1 cellular context compared by ENCODE assay signal in the genomic region with DNA sequence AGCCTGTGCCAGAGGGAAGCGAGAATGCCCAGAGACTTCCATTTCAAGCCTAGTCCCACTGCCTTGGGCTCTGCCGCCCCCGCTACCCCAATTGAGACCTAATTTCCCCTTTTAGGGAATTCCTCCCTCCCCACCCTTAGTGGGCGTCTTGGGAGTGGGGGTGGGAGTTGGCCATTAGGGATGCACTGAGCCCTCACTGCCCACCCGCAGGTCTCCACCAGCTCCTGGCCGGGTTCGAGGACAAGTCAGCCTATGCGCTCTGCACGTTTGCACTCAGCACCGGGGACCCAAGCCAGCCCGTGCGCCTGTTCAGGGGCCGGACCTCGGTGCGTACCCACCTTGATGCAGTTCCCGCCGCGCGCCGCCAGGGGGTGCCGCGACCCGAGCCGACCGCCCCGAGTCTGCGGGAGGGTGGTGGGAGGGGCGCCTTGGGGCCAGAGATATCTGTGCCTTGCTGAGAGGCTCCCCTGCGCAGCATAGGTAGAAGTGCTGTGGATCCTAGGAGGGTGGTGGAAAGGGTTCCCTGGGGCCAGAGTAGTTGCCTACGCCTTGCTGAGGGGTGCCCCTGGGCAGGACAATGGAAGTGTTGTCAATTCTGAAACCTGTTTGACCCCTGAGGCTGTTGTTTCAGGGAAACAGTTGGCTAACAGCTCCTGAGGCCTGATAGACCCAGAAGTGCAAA.
TF ChIP-seq lines count a peak whose summit lies in the region.

No MANE protein-coding gene starts in this region.

TF ChIP-seq in HepG2, 621 proteins besides CTCF, POLR2A, EP300 and RAD21 (continued from another document and continues in another):
- TF ChIP-seq, protein P1, sequence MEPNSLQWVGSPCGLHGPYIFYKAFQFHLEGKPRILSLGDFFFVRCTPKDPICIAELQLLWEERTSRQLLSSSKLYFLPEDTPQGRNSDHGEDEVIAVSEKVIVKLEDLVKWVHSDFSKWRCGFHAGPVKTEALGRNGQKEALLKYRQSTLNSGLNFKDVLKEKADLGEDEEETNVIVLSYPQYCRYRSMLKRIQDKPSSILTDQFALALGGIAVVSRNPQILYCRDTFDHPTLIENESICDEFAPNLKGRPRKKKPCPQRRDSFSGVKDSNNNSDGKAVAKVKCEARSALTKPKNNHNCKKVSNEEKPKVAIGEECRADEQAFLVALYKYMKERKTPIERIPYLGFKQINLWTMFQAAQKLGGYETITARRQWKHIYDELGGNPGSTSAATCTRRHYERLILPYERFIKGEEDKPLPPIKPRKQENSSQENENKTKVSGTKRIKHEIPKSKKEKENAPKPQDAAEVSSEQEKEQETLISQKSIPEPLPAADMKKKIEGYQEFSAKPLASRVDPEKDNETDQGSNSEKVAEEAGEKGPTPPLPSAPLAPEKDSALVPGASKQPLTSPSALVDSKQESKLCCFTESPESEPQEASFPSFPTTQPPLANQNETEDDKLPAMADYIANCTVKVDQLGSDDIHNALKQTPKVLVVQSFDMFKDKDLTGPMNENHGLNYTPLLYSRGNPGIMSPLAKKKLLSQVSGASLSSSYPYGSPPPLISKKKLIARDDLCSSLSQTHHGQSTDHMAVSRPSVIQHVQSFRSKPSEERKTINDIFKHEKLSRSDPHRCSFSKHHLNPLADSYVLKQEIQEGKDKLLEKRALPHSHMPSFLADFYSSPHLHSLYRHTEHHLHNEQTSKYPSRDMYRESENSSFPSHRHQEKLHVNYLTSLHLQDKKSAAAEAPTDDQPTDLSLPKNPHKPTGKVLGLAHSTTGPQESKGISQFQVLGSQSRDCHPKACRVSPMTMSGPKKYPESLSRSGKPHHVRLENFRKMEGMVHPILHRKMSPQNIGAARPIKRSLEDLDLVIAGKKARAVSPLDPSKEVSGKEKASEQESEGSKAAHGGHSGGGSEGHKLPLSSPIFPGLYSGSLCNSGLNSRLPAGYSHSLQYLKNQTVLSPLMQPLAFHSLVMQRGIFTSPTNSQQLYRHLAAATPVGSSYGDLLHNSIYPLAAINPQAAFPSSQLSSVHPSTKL (CRISPR knock-in tag; IDR thresholded peaks at IDR 0.05), result peak; percentile 82
- TF ChIP-seq, protein P2, sequence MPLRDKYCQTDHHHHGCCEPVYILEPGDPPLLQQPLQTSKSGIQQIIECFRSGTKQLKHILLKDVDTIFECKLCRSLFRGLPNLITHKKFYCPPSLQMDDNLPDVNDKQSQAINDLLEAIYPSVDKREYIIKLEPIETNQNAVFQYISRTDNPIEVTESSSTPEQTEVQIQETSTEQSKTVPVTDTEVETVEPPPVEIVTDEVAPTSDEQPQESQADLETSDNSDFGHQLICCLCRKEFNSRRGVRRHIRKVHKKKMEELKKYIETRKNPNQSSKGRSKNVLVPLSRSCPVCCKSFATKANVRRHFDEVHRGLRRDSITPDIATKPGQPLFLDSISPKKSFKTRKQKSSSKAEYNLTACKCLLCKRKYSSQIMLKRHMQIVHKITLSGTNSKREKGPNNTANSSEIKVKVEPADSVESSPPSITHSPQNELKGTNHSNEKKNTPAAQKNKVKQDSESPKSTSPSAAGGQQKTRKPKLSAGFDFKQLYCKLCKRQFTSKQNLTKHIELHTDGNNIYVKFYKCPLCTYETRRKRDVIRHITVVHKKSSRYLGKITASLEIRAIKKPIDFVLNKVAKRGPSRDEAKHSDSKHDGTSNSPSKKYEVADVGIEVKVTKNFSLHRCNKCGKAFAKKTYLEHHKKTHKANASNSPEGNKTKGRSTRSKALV (CRISPR knock-in tag; IDR thresholded peaks at IDR 0.05), result peak; percentile 95
- TF ChIP-seq RARA (CRISPR knock-in tag; IDR thresholded peaks at IDR 0.05), result peak; percentile 64; the same call in 1 of the 2 replicates
- TF ChIP-seq KLF12 (CRISPR knock-in tag; IDR thresholded peaks at IDR 0.05; ENCODE audit: borderline replicate concordance), result no peak
- peak; percentile 97; the same call in 1 of the 2 replicates for TF ChIP-seq SMAD1 (CRISPR knock-in tag; IDR thresholded peaks at IDR 0.05; ENCODE audit: borderline replicate concordance, low read depth)
- TF ChIP-seq ZNF552 (CRISPR knock-in tag; IDR thresholded peaks at IDR 0.05; ENCODE audit: borderline replicate concordance), result peak; percentile 47; the same call in 1 of the 2 replicates
- TF ChIP-seq, protein P3, sequence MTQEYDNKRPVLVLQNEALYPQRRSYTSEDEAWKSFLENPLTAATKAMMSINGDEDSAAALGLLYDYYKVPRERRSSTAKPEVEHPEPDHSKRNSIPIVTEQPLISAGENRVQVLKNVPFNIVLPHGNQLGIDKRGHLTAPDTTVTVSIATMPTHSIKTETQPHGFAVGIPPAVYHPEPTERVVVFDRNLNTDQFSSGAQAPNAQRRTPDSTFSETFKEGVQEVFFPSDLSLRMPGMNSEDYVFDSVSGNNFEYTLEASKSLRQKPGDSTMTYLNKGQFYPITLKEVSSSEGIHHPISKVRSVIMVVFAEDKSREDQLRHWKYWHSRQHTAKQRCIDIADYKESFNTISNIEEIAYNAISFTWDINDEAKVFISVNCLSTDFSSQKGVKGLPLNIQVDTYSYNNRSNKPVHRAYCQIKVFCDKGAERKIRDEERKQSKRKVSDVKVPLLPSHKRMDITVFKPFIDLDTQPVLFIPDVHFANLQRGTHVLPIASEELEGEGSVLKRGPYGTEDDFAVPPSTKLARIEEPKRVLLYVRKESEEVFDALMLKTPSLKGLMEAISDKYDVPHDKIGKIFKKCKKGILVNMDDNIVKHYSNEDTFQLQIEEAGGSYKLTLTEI (CRISPR knock-in tag; conservative IDR thresholded peaks at IDR 0.05), result no peak
- no peak for TF ChIP-seq ZNF253 (CRISPR knock-in tag; IDR thresholded peaks at IDR 0.05; ENCODE audit: borderline replicate concordance)
- TF ChIP-seq ZNF20 (CRISPR knock-in tag; IDR thresholded peaks at IDR 0.05), result no peak
- TF ChIP-seq, protein P4, sequence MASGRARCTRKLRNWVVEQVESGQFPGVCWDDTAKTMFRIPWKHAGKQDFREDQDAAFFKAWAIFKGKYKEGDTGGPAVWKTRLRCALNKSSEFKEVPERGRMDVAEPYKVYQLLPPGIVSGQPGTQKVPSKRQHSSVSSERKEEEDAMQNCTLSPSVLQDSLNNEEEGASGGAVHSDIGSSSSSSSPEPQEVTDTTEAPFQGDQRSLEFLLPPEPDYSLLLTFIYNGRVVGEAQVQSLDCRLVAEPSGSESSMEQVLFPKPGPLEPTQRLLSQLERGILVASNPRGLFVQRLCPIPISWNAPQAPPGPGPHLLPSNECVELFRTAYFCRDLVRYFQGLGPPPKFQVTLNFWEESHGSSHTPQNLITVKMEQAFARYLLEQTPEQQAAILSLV (CRISPR knock-in tag; IDR thresholded peaks at IDR 0.05; ENCODE audit: borderline replicate concordance), result peak; percentile 91; the same call in 1 of the 2 replicates
- no peak for TF ChIP-seq CBX1 (IDR thresholded peaks at IDR 0.05; ENCODE audit: low read depth)
- no peak for TF ChIP-seq ZNF354B (CRISPR knock-in tag; IDR thresholded peaks at IDR 0.05)
- TF ChIP-seq ZNF616 (CRISPR knock-in tag; IDR thresholded peaks at IDR 0.05; ENCODE audit: low read depth), result no peak
- TF ChIP-seq STAT5B (CRISPR knock-in tag; IDR thresholded peaks at IDR 0.05), result peak; percentile 59; the same call in 1 of the 2 replicates
- TF ChIP-seq IKZF1 (IDR thresholded peaks at IDR 0.05), result no peak
- no peak; the same call in 1 of the 2 replicates for TF ChIP-seq GFI1 (CRISPR knock-in tag; IDR thresholded peaks at IDR 0.05; ENCODE audit: borderline replicate concordance)
- TF ChIP-seq ZNF260 (CRISPR knock-in tag; IDR thresholded peaks at IDR 0.05; ENCODE audit: borderline replicate concordance, low read depth), result no peak
- TF ChIP-seq ZNF660 (CRISPR knock-in tag; IDR thresholded peaks at IDR 0.05; ENCODE audit: borderline replicate concordance, low read depth), result no peak
- TF ChIP-seq ZNF382 (CRISPR knock-in tag; IDR thresholded peaks at IDR 0.05; ENCODE audit: borderline replicate concordance), result no peak
- peak; percentile 43; the same call in 1 of the 2 replicates for TF ChIP-seq HNF4A (CRISPR knock-in tag; IDR thresholded peaks at IDR 0.05)
- 0 out of 2 replicates have a peak, but pooled peaks have one; percentile 65 for TF ChIP-seq RFXANK (CRISPR knock-in tag; IDR thresholded peaks at IDR 0.05)
- peak; percentile 83; the same call in 1 of the 2 replicates for TF ChIP-seq ADNP (CRISPR knock-in tag; IDR thresholded peaks at IDR 0.05)
- TF ChIP-seq SOX13 (IDR thresholded peaks at IDR 0.05), result peak; percentile 69; the same call in 1 of the 2 replicates
- peak in 1 of 2 experiments; percentile 88; a peak in 2 of 4 replicates for TF ChIP-seq SOX13 (CRISPR knock-in tag; conservative IDR thresholded peaks at IDR 0.05 in 1 of 2, IDR thresholded peaks at IDR 0.05 in 1 of 2)
- TF ChIP-seq, protein P5, sequence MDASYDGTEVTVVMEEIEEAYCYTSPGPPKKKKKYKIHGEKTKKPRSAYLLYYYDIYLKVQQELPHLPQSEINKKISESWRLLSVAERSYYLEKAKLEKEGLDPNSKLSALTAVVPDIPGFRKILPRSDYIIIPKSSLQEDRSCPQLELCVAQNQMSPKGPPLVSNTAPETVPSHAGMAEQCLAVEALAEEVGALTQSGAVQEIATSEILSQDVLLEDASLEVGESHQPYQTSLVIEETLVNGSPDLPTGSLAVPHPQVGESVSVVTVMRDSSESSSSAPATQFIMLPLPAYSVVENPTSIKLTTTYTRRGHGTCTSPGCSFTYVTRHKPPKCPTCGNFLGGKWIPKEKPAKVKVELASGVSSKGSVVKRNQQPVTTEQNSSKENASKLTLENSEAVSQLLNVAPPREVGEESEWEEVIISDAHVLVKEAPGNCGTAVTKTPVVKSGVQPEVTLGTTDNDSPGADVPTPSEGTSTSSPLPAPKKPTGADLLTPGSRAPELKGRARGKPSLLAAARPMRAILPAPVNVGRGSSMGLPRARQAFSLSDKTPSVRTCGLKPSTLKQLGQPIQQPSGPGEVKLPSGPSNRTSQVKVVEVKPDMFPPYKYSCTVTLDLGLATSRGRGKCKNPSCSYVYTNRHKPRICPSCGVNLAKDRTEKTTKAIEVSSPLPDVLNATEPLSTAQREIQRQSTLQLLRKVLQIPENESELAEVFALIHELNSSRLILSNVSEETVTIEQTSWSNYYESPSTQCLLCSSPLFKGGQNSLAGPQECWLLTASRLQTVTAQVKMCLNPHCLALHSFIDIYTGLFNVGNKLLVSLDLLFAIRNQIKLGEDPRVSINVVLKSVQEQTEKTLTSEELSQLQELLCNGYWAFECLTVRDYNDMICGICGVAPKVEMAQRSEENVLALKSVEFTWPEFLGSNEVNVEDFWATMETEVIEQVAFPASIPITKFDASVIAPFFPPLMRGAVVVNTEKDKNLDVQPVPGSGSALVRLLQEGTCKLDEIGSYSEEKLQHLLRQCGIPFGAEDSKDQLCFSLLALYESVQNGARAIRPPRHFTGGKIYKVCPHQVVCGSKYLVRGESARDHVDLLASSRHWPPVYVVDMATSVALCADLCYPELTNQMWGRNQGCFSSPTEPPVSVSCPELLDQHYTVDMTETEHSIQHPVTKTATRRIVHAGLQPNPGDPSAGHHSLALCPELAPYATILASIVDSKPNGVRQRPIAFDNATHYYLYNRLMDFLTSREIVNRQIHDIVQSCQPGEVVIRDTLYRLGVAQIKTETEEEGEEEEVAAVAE (CRISPR knock-in tag; IDR thresholded peaks at IDR 0.05; ENCODE audit: borderline replicate concordance), result no peak; the same call in 1 of the 2 replicates
- no peak; the same call in 1 of the 2 replicates for TF ChIP-seq ZNF430 (CRISPR knock-in tag; IDR thresholded peaks at IDR 0.05)
- TF ChIP-seq NBN (conservative IDR thresholded peaks at IDR 0.05), result no peak
- TF ChIP-seq, protein P6, sequence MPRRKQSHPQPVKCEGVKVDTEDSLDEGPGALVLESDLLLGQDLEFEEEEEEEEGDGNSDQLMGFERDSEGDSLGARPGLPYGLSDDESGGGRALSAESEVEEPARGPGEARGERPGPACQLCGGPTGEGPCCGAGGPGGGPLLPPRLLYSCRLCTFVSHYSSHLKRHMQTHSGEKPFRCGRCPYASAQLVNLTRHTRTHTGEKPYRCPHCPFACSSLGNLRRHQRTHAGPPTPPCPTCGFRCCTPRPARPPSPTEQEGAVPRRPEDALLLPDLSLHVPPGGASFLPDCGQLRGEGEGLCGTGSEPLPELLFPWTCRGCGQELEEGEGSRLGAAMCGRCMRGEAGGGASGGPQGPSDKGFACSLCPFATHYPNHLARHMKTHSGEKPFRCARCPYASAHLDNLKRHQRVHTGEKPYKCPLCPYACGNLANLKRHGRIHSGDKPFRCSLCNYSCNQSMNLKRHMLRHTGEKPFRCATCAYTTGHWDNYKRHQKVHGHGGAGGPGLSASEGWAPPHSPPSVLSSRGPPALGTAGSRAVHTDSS (CRISPR knock-in tag; conservative IDR thresholded peaks at IDR 0.05), result peak; percentile 95; the same call in 1 of the 2 replicates
- TF ChIP-seq ZNF839 (CRISPR knock-in tag; IDR thresholded peaks at IDR 0.05; ENCODE audit: borderline replicate concordance), result no peak
- TF ChIP-seq ZNF101 (CRISPR knock-in tag; IDR thresholded peaks at IDR 0.05; ENCODE audit: borderline replicate concordance, low read depth), result no peak
- TF ChIP-seq SIX4 (CRISPR knock-in tag; IDR thresholded peaks at IDR 0.05), result peak; percentile 69; the same call in 1 of the 2 replicates
- no peak; the same call in 1 of the 2 replicates for TF ChIP-seq ARID2 (CRISPR knock-in tag; IDR thresholded peaks at IDR 0.05; ENCODE audit: borderline replicate concordance)
- no peak for TF ChIP-seq ZNF230 (CRISPR knock-in tag; IDR thresholded peaks at IDR 0.05)
- TF ChIP-seq, protein P7, sequence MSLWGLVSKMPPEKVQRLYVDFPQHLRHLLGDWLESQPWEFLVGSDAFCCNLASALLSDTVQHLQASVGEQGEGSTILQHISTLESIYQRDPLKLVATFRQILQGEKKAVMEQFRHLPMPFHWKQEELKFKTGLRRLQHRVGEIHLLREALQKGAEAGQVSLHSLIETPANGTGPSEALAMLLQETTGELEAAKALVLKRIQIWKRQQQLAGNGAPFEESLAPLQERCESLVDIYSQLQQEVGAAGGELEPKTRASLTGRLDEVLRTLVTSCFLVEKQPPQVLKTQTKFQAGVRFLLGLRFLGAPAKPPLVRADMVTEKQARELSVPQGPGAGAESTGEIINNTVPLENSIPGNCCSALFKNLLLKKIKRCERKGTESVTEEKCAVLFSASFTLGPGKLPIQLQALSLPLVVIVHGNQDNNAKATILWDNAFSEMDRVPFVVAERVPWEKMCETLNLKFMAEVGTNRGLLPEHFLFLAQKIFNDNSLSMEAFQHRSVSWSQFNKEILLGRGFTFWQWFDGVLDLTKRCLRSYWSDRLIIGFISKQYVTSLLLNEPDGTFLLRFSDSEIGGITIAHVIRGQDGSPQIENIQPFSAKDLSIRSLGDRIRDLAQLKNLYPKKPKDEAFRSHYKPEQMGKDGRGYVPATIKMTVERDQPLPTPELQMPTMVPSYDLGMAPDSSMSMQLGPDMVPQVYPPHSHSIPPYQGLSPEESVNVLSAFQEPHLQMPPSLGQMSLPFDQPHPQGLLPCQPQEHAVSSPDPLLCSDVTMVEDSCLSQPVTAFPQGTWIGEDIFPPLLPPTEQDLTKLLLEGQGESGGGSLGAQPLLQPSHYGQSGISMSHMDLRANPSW (CRISPR knock-in tag; IDR thresholded peaks at IDR 0.05; ENCODE audit: borderline replicate concordance), result 0 out of 2 replicates have a peak, but pooled peaks have one; percentile 61
- TF ChIP-seq, protein P8, sequence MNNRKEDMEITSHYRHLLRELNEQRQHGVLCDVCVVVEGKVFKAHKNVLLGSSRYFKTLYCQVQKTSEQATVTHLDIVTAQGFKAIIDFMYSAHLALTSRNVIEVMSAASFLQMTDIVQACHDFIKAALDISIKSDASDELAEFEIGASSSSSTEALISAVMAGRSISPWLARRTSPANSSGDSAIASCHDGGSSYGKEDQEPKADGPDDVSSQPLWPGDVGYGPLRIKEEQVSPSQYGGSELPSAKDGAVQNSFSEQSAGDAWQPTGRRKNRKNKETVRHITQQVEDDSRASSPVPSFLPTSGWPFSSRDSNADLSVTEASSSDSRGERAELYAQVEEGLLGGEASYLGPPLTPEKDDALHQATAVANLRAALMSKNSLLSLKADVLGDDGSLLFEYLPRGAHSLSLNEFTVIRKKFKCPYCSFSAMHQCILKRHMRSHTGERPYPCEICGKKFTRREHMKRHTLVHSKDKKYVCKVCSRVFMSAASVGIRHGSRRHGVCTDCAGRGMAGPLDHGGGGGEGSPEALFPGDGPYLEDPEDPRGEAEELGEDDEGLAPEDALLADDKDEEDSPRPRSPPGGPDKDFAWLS (CRISPR knock-in tag; IDR thresholded peaks at IDR 0.05; ENCODE audit: borderline replicate concordance), result no peak
